ENCODE assay signal across 10 cellular contexts in the genomic region with DNA sequence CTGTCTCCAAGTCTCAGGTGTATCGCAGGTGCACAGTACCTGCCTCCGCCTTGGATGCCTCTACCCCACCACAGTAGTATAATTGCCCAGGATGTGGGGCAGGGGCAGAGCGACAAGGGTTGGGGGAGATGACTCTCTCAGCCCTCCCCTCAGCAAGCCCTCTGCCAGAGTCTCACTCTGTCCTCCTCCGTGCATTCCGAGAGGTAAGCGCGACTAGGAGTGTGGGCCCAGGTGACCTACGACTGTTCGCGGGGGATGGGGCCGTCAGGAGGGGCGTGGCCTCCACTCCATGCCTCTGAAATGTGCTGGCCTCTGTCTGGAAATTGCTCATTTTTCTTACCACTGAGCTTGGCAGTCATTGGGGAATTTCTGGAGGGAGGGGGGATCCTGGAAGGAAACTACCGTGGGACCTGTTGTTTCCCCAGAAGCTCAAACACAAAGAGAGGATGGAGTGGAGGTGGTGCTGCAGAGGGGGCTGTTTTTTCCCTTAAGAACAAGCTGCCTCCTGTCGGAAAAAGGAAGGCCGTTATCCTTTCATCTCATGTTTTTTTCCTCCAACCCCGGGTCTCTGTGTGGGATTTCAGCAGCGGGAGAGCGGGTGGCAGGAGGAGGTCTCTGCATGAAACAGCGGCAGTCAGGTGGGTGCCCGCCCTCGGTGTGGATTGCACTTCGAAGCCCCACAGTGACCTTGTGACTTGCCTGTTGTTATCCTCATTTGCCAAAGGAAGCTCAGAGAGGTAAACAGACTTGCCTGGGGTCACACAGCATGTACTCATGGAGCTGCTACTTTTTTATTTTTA. TPM values are rescaled to one million over a fixed set of nuclear protein-coding genes. Genes with fewer than 3 reads are reported as not detected.
DNase-seq lines count a peak whose midpoint lies in the region; TF ChIP-seq lines count a peak whose summit lies in the region.
"Had no signal": no experiment of that assay in that cellular context is flagged by ENCODE, and none has a peak within 500 bp of the region (broad histone marks: within the 10 kb centered on the region; RNA-seq: fewer than 3 reads in every experiment).

No MANE protein-coding gene starts in this region.

- no peak overlapping the region for H2BK15ac ChIP-seq in mesendoderm (replicated peaks; ENCODE audit: low read depth)

- no peaks in the 10 kb centered on the region for H3K36me3 ChIP-seq in ACC112 (ENCODE audit: insufficient read depth, low read length)
- no peaks in the 10 kb centered on the region for H3K36me3 ChIP-seq in mesendoderm (ENCODE audit: control insufficient read depth, insufficient read depth, low read length)

- no peak overlapping the region for H3K23ac ChIP-seq in mesendoderm (ENCODE audit: low read length)

- no peak overlapping the region for H3K4me3 ChIP-seq in ACC112 (ENCODE audit: low read depth, low read length)
- no peak overlapping the region for H3K4me3 ChIP-seq in mesendoderm (ENCODE audit: low read length)

- no peaks in the 10 kb centered on the region for H3K79me1 ChIP-seq in mesendoderm (ENCODE audit: low read length)

- no peak overlapping the region for H2BK120ac ChIP-seq in mesendoderm (ENCODE audit: low read depth, low read length)

- no peak overlapping the region for H2AFZ ChIP-seq in ACC112 (ENCODE audit: low read length, unreplicated experiment)

- CTCF ChIA-PET in HEK293T (lab: Yijun Ruan, JAX) = no interaction called here

- peak overlapping the region; percentile 49 for H3K56ac ChIP-seq in mesendoderm (ENCODE audit: low read length)

- no peak overlapping the region for H2BK5ac ChIP-seq in mesendoderm (ENCODE audit: low read length)

- no peak overlapping the region for H4K5ac ChIP-seq in mesendoderm (ENCODE audit: low read length)

- H3K4ac ChIP-seq in mesendoderm (ENCODE audit: low read depth, low read length) = no peak overlapping the region

- H3K79me2 ChIP-seq in ACC112 (ENCODE audit: control insufficient read depth, insufficient read depth, low read length, unreplicated experiment) = no peaks in the 10 kb centered on the region
- no peaks in the 10 kb centered on the region for H3K79me2 ChIP-seq in mesendoderm (ENCODE audit: control insufficient read depth, insufficient read depth, low read length)

- peaks cover 37% of the 10 kb centered on the region for H3K4me1 ChIP-seq in ACC112 (ENCODE audit: control insufficient read depth, insufficient read depth, low read length, unreplicated experiment)
- H3K4me1 ChIP-seq in mesendoderm (ENCODE audit: control insufficient read depth, low read depth, low read length) = peaks cover 14% of the 10 kb centered on the region

- no peak overlapping the region for H4K8ac ChIP-seq in mesendoderm (ENCODE audit: low read depth, low read length)

- POLR2A ChIA-PET in HEK293T (lab: Yijun Ruan, JAX) = interaction anchor here (0.8 kb wide), 1 partner anchor 13 kb away, joined by 3 read pairs; the partner anchor contains the start of gene RALB

- no peaks in the 10 kb centered on the region for H3K27me3 ChIP-seq in ACC112 (ENCODE audit: insufficient read depth, low read length)
- H3K27me3 ChIP-seq in mesendoderm (ENCODE audit: insufficient read depth, low read length, poor library complexity) = no peaks in the 10 kb centered on the region

- H3K9ac ChIP-seq in mesendoderm (ENCODE audit: low read length) = no peak overlapping the region

- H3K27ac ChIP-seq in ACC112 (ENCODE audit: low read depth, low read length) (peak overlapping the region; percentile 4; the same call in 1 of the 2 replicates), epithelial cell of prostate (peak overlapping the region; percentile 78), mesendoderm (ENCODE audit: low read depth, low read length) (no peak overlapping the region)

- DNase-seq in NCI-H226 = peak; percentile 90
- no peak for DNase-seq in epithelial cell of prostate (ENCODE audit: low read depth, low spot score)
- DNase-seq in mesendoderm = peak; percentile 36
- no peak for DNase-seq in inferior parietal cortex (ENCODE audit: extremely low spot score)
- no peak for DNase-seq in HEK293T (ENCODE audit: extremely low spot score)
- DNase-seq in DMS79 (lab: John Stamatoyannopoulos, UW) = no peak
- DNase-seq in central memory CD4-positive, alpha-beta T cell = no peak
- DNase-seq: CD4-positive, alpha-beta T cell; NCI-H146 had no signal

- no peak overlapping the region for H3K4me2 ChIP-seq in mesendoderm (ENCODE audit: low read length)

- H2AK5ac ChIP-seq in mesendoderm (ENCODE audit: low read length) = peak overlapping the region; percentile 88

- no peak overlapping the region for H3K18ac ChIP-seq in mesendoderm (ENCODE audit: low read length)

- WGBS in mesendoderm (ENCODE audit: extremely low coverage, insufficient coverage, low lambda C conversion rate) = no CpG with 5 or more reads among the region's 22 CpGs

TF ChIP-seq in HEK293T, 16 proteins besides CTCF, POLR2A, EP300 and RAD21:
- TF ChIP-seq FOXM1 (IDR thresholded peaks at IDR 0.05; ENCODE audit: borderline replicate concordance) = no peak
- no peak for TF ChIP-seq NFRKB (IDR thresholded peaks at IDR 0.05)
- TF ChIP-seq HDGF (IDR thresholded peaks at IDR 0.05; ENCODE audit: borderline replicate concordance) = no peak

RNA-seq across cellular contexts. Expression of gene RALB, which starts 13.0 kb away (rescaled TPM):
- polyA plus RNA-seq in mesendoderm (2013, experiment 1 of 2) = 12.0 TPM
- polyA plus RNA-seq in mesendoderm (2013, experiment 2 of 2) = 11.6 TPM

RNA-seq across cellular contexts. Expression of gene TMEM185B, which starts 16.5 kb away (rescaled TPM):
- polyA plus RNA-seq in mesendoderm (2013, experiment 1 of 2) = 13.8 TPM
- polyA plus RNA-seq in mesendoderm (2013, experiment 2 of 2) = 14.3 TPM

Comparison
In these comparisons a context has a peak if more than half of its experiments do, and no peak if none do; other contexts are left out.
1. DNase-seq: peak in NCI-H226 (single experiment) and mesendoderm (single experiment); none in epithelial cell of prostate (single experiment), inferior parietal cortex (single experiment), HEK293T (single experiment), DMS79 (single experiment) and central memory CD4-positive, alpha-beta T cell (single experiment).